Comparison of ENCODE assay signal across 18 cellular contexts in genomic region chr14:31228533-31228932, GRCh38. TPM values are rescaled to one million over a fixed set of nuclear protein-coding genes. Genes with fewer than 3 reads are reported as not detected.
DNase-seq lines count a peak whose midpoint lies in the region; ATAC-seq and TF ChIP-seq lines count a peak whose summit lies in the region.
"Had no signal": no experiment of that assay in that cellular context is flagged by ENCODE, and none has a peak within 500 bp of the region (broad histone marks: within the 10 kb centered on the region; RNA-seq: fewer than 3 reads in every experiment).

No MANE protein-coding gene starts in this region.

- H3K4me3 ChIP-seq in esophagus squamous epithelium (no peak overlapping the region), muscle layer of duodenum (ENCODE audit: low read depth in 1 of 2, low read length in 2 of 2) (no peak overlapping the region), testis (no peak overlapping the region)
- H3K4me3 ChIP-seq: dorsolateral prefrontal cortex, heart left ventricle, lung, MG63 had no signal

- intact Hi-C loops in esophagus squamous epithelium (cut with DNase I) (no loop called here), testis (cut with DNase I; ENCODE audit: low total_unique reads) (no loop called here)

- TF ChIP-seq POLR2A in esophagus squamous epithelium (IDR thresholded peaks at IDR 0.05): no peak
- TF ChIP-seq POLR2A in testis (IDR thresholded peaks at IDR 0.05): no peak

- H3K9me3 ChIP-seq in esophagus squamous epithelium: no peaks in the 10 kb centered on the region
- no peaks in the 10 kb centered on the region for H3K9me3 ChIP-seq in muscle layer of duodenum (ENCODE audit: control insufficient read depth in 1 of 2, low read length in 2 of 2)
- no peaks in the 10 kb centered on the region for H3K9me3 ChIP-seq in testis
- H3K9me3 ChIP-seq: MG63, neutrophil had no signal

- peaks cover 7 to 35% (median 17%) of the 10 kb centered on the region in 3 donors for H3K4me1 ChIP-seq in esophagus squamous epithelium
- H3K4me1 ChIP-seq in muscle layer of duodenum (ENCODE audit: control insufficient read depth in 1 of 2, insufficient read depth in 2 of 2, low read length in 2 of 2): no peaks in the 10 kb centered on the region
- no peaks in the 10 kb centered on the region for H3K4me1 ChIP-seq in testis

- no peak for ATAC-seq in HG03039 (IDR thresholded peaks at IDR 0.05; ENCODE audit: unreplicated experiment)
- ATAC-seq in GM21737 (IDR thresholded peaks at IDR 0.05; ENCODE audit: unreplicated experiment): no peak

- TF ChIP-seq CTCF in esophagus squamous epithelium (IDR thresholded peaks at IDR 0.05) (no peak), testis (IDR thresholded peaks at IDR 0.05) (no peak)

- H3K27ac ChIP-seq in esophagus squamous epithelium: peak overlapping the region; percentile 63 to 88 (median 84)
- H3K27ac ChIP-seq in muscle layer of duodenum (ENCODE audit: low read length): peak overlapping the region; percentile 47
- no peak overlapping the region for H3K27ac ChIP-seq in testis
- H3K27ac ChIP-seq: dorsolateral prefrontal cortex, neutrophil had no signal

- DNase-seq in AML-193 (lab: John Stamatoyannopoulos, UW) (peak; percentile 22 to 26), OCI-M1 (lab: John Stamatoyannopoulos, UW) (peak; percentile 70), esophagus squamous epithelium (lab: John Stamatoyannopoulos, UW) (no peak), COLO829 (ENCODE audit: low spot score) (no peak), testis (no peak)
- DNase-seq: activated T-cell treated with anti-CD3 and anti-CD28 coated beads, Interleukin-2, amount 50 U/mL, for 1 hour; amniotic stem cell; DMS153; dorsolateral prefrontal cortex; heart left ventricle; MG63; NCI-H2171 treated with DMSO at 0.1 percent for 48 hours; trophoblast cell had no signal

- H3K27me3 ChIP-seq in esophagus squamous epithelium (no peaks in the 10 kb centered on the region), muscle layer of duodenum (ENCODE audit: low read depth, low read length) (no peaks in the 10 kb centered on the region), testis (no peaks in the 10 kb centered on the region)
- H3K27me3 ChIP-seq: dorsolateral prefrontal cortex, heart left ventricle, MG63, neutrophil had no signal

- H3K36me3 ChIP-seq in esophagus squamous epithelium (no peaks in the 10 kb centered on the region), muscle layer of duodenum (ENCODE audit: control insufficient read depth in 1 of 2, insufficient read depth in 2 of 2, low read length in 2 of 2) (no peaks in the 10 kb centered on the region), testis (ENCODE audit: low read depth, missing control alignments) (no peaks in the 10 kb centered on the region)
- H3K36me3 ChIP-seq: heart left ventricle, MG63, neutrophil had no signal

RNA-seq across cellular contexts. Expression of gene HECTD1, which starts 20.9 kb away (rescaled TPM):
- total RNA-seq in esophagus squamous epithelium: 100 to 1,000 TPM; 175 to 250 (median 194) TPM
- 100 to 1,000 TPM; 232 to 235 TPM for total RNA-seq in testis
- polyA plus RNA-seq in testis (ENCODE audit: insufficient read depth, low read depth, low replicate concordance): 124 TPM

Comparison
In these comparisons a context has a peak if more than half of its experiments do, and no peak if none do; other contexts are left out.
1. DNase-seq: peak in AML-193 (2 of 2) and OCI-M1 (single experiment); none in esophagus squamous epithelium (single experiment), COLO829 (single experiment) and testis (single experiment).
2. H3K27ac ChIP-seq: peak in esophagus squamous epithelium (4 of 4) and muscle layer of duodenum (single experiment); none in testis (0 of 2).